In genomic region chr4:152586668-152587067, GRCh38 we compare ENCODE assay signal across 15 cellular contexts.
"Had no signal": no experiment of that assay in that cellular context is flagged by ENCODE, and none has a peak within 500 bp of the region (broad histone marks: within the 10 kb centered on the region; RNA-seq: fewer than 3 reads in every experiment).

No MANE protein-coding gene starts in this region.

- FAIRE-seq: TTC549 had no signal

- H3K27ac ChIP-seq: brain microvascular endothelial cell, dorsolateral prefrontal cortex, right atrium auricular region, uterus had no signal

- H3K4me1 ChIP-seq: uterus had no signal

- H3K36me3 ChIP-seq: brain microvascular endothelial cell, lower lobe of right lung, right atrium auricular region, uterus had no signal

- H3K27ac Mint-ChIP-seq: activated naive CD8-positive, alpha-beta T cell treated with anti-CD3 and anti-CD28 coated beads for 36 hours had no signal

- H3K4me3 ChIP-seq: dorsolateral prefrontal cortex, lower lobe of right lung, right atrium auricular region, smooth muscle cell, uterus had no signal

- DNase-seq: activated CD4-positive, alpha-beta T cell treated with anti-CD3 and anti-CD28 coated beads, Interleukin-2, amount 50 U/mL, for 48 hours; activated effector memory CD4-positive, alpha-beta T cell treated with anti-CD3 and anti-CD28 coated beads, Interleukin-2, amount 50 U/mL, for 16 hours; activated naive CD8-positive, alpha-beta T cell treated with anti-CD3 and anti-CD28 coated beads for 36 hours; activated T-cell treated with anti-CD3 and anti-CD28 coated beads, Interleukin-2, amount 50 U/mL, for 4 hours; brain microvascular endothelial cell; cerebellar nuclear complex; dorsolateral prefrontal cortex; hippocampal formation; lower lobe of right lung; midbrain; naive thymus-derived CD4-positive, alpha-beta T cell; uterus had no signal

- H3K27me3 ChIP-seq: brain microvascular endothelial cell, right atrium auricular region, uterus had no signal

- H3K9me3 ChIP-seq: lower lobe of right lung, right atrium auricular region, uterus had no signal

- H3K4me3 Mint-ChIP-seq: activated naive CD8-positive, alpha-beta T cell treated with anti-CD3 and anti-CD28 coated beads for 36 hours; activated T-cell treated with anti-CD3 and anti-CD28 coated beads, Interleukin-2, amount 50 U/mL, for 4 hours had no signal

- H3K36me3 Mint-ChIP-seq: activated naive CD8-positive, alpha-beta T cell treated with anti-CD3 and anti-CD28 coated beads for 36 hours had no signal
